ENCODE assay signal across 20 cellular contexts in the genomic region with DNA sequence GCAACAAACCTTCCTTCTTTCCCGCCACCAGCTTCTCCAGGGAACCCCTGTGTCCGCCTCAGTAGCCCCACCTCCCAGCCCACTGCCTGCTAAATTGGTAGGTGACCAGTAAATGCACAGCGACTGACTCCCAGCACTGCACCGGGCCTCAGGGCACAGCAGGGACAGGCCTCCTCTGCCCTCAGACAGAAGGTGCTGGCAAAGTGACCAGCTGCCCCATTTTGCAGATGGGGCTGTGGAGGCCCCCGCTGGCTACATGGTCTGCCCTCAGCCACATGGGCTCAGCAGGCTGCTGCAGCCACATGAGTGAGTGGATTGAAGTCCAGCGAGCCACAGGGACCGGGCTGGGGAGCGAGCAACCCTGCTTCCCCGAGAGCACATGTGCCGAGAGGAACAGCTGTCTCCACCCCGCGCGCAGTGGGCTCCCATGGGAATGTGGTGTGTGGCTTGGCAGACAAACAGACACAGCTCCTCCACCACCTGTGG. TPM values are rescaled to one million over a fixed set of nuclear protein-coding genes. Genes with fewer than 3 reads are reported as not detected.
A peak's percentile ranks its signal among the peaks of the same experiment; 100 is the strongest.
DNase-seq lines count a peak whose midpoint lies in the region; ATAC-seq and TF ChIP-seq lines count a peak whose summit lies in the region.
"Had no signal": no experiment of that assay in that cellular context is flagged by ENCODE, and none has a peak within 500 bp of the region (broad histone marks: within the 10 kb centered on the region; RNA-seq: fewer than 3 reads in every experiment).

No MANE protein-coding gene starts in this region.

- no peak overlapping the region for H2AFZ ChIP-seq in smooth muscle cell (ENCODE audit: low read depth)

- TF ChIP-seq CTCF in GM12865 (IDR thresholded peaks at IDR 0.05; ENCODE audit: insufficient read depth, low read depth, low read length, missing control alignments) (no peak), right atrium auricular region (IDR thresholded peaks at IDR 0.05) (no peak), smooth muscle cell (IDR thresholded peaks at IDR 0.05; ENCODE audit: borderline replicate concordance, insufficient read depth, poor library complexity, severe bottlenecking) (no peak), omental fat pad (IDR thresholded peaks at IDR 0.05) (no peak)

- H3K9me3 ChIP-seq in right atrium auricular region: no peaks in the 10 kb centered on the region
- no peaks in the 10 kb centered on the region for H3K9me3 ChIP-seq in smooth muscle cell (replicated peaks; ENCODE audit: low read depth)
- H3K9me3 ChIP-seq: mucosa of descending colon, pancreas, thoracic aorta had no signal

- no peaks in the 10 kb centered on the region for H3K4me1 Mint-ChIP-seq in stimulated activated effector memory CD8-positive, alpha-beta T cell treated with anti-CD3 and anti-CD28 coated beads, Interleukin-12 subunit alpha, Interleukin-12 subunit beta, amount 100 ng/mL, for 72 hours
- H3K4me1 Mint-ChIP-seq: activated naive CD4-positive, alpha-beta T cell treated with anti-CD3 and anti-CD28 coated beads, Interleukin-2, amount 10 ng/mL, durations not matched to agents 7 days and 5 days; CD14-positive monocyte; T-cell had no signal

- no peaks in the 10 kb centered on the region for H3F3A ChIP-seq in smooth muscle cell (ENCODE audit: low read depth)

- H3K79me2 ChIP-seq in smooth muscle cell (ENCODE audit: low read depth): no peaks in the 10 kb centered on the region

- H3K27ac Mint-ChIP-seq in stimulated activated effector memory CD8-positive, alpha-beta T cell treated with anti-CD3 and anti-CD28 coated beads, Interleukin-12 subunit alpha, Interleukin-12 subunit beta, amount 100 ng/mL, for 72 hours: no peak overlapping the region
- H3K27ac Mint-ChIP-seq: activated B cell treated with CpG ODN at 0.5 μM for 24 hours; activated naive CD4-positive, alpha-beta T cell treated with anti-CD3 and anti-CD28 coated beads, Interleukin-2, amount 10 ng/mL, durations not matched to agents 7 days and 5 days; CD14-positive monocyte; T-cell had no signal

- no peak overlapping the region for H3K9ac ChIP-seq in smooth muscle cell (ENCODE audit: low read depth)

- no peaks in the 10 kb centered on the region for H4K20me1 ChIP-seq in smooth muscle cell (ENCODE audit: low read depth)

- peak; percentile 30 for ATAC-seq in stimulated activated effector memory CD8-positive, alpha-beta T cell treated with anti-CD3 and anti-CD28 coated beads, Interleukin-12 subunit alpha, Interleukin-12 subunit beta, amount 100 ng/mL, for 72 hours
- ATAC-seq in omental fat pad (ENCODE audit: low FRiP score): no peak
- ATAC-seq: mucosa of descending colon, T-cell had no signal

- H3K4me3 ChIP-seq in GM12865 (ENCODE audit: low read depth, low read length) (no peak overlapping the region), right atrium auricular region (no peak overlapping the region), smooth muscle cell (no peak overlapping the region)
- H3K4me3 ChIP-seq: mucosa of descending colon, pancreas, thoracic aorta had no signal

- H3K27ac ChIP-seq in right atrium auricular region: peak overlapping the region in 1 of 2 donors; percentile 10
- no peak overlapping the region for H3K27ac ChIP-seq in smooth muscle cell (ENCODE audit: low read depth)
- H3K27ac ChIP-seq: pancreas, thoracic aorta had no signal

- no peaks in the 10 kb centered on the region for H3K27me3 ChIP-seq in right atrium auricular region
- peaks cover 22% of the 10 kb centered on the region for H3K27me3 ChIP-seq in smooth muscle cell (ENCODE audit: low read depth)
- H3K27me3 ChIP-seq: pancreas had no signal

- 96% methylated on average over 13 of the region's 13 CpGs for WGBS in smooth muscle cell (ENCODE audit: low lambda C conversion rate)

- H3K4me1 ChIP-seq in right atrium auricular region (peaks cover 0 to 5% of the 10 kb centered on the region in 2 donors), smooth muscle cell (ENCODE audit: low read depth) (no peaks in the 10 kb centered on the region)
- H3K4me1 ChIP-seq: pancreas had no signal

- peak; percentile 32 for DNase-seq in GM12865 (ENCODE audit: low read depth)
- peak; percentile 3 for DNase-seq in NCI-H524 treated with DMSO at 0.1 percent for 48 hours (lab: John Stamatoyannopoulos, UW)
- DNase-seq in right atrium auricular region (ENCODE audit: low spot score): peak; percentile 59
- DNase-seq in stimulated activated effector memory CD8-positive, alpha-beta T cell treated with anti-CD3 and anti-CD28 coated beads, Interleukin-12 subunit alpha, Interleukin-12 subunit beta, amount 100 ng/mL, for 72 hours (ENCODE audit: low spot score in 2 of 2): peak in 1 of 2 donors; percentile 45
- no peak for DNase-seq in smooth muscle cell (lab: John Stamatoyannopoulos, UW; ENCODE audit: unreplicated experiment)
- DNase-seq in activated effector memory CD4-positive, alpha-beta T cell treated with Interleukin-2 at 50 U/mL for 16 hours: no peak
- DNase-seq in omental fat pad (ENCODE audit: low spot score): no peak
- DNase-seq in central memory CD4-positive, alpha-beta T cell: no peak
- DNase-seq: activated B cell treated with CpG ODN at 0.5 μM for 24 hours; activated naive CD4-positive, alpha-beta T cell treated with anti-CD3 and anti-CD28 coated beads, Interleukin-2, amount 10 ng/mL, durations not matched to agents 7 days and 5 days; cortex of kidney; DMS79 treated with DMSO at 0.1 percent for 48 hours; KBM-7; NCI-H446 treated with DMSO at 0.1 percent for 48 hours; pancreas; T-cell had no signal

- H3K36me3 ChIP-seq in right atrium auricular region (no peaks in the 10 kb centered on the region), smooth muscle cell (ENCODE audit: low read depth) (no peaks in the 10 kb centered on the region)
- H3K36me3 ChIP-seq: pancreas, thoracic aorta had no signal

- no peaks in the 10 kb centered on the region for H3K36me3 Mint-ChIP-seq in stimulated activated effector memory CD8-positive, alpha-beta T cell treated with anti-CD3 and anti-CD28 coated beads, Interleukin-12 subunit alpha, Interleukin-12 subunit beta, amount 100 ng/mL, for 72 hours
- H3K36me3 Mint-ChIP-seq: activated naive CD4-positive, alpha-beta T cell treated with anti-CD3 and anti-CD28 coated beads, Interleukin-2, amount 10 ng/mL, durations not matched to agents 7 days and 5 days; CD14-positive monocyte; T-cell had no signal

- no peak overlapping the region for H3K4me2 ChIP-seq in smooth muscle cell

- H3K9me3 Mint-ChIP-seq in stimulated activated effector memory CD8-positive, alpha-beta T cell treated with anti-CD3 and anti-CD28 coated beads, Interleukin-12 subunit alpha, Interleukin-12 subunit beta, amount 100 ng/mL, for 72 hours: no peaks in the 10 kb centered on the region
- H3K9me3 Mint-ChIP-seq: activated B cell treated with CpG ODN at 0.5 μM for 24 hours; activated naive CD4-positive, alpha-beta T cell treated with anti-CD3 and anti-CD28 coated beads, Interleukin-2, amount 10 ng/mL, durations not matched to agents 7 days and 5 days; T-cell had no signal

- no peak overlapping the region for H3K4me3 Mint-ChIP-seq in stimulated activated effector memory CD8-positive, alpha-beta T cell treated with anti-CD3 and anti-CD28 coated beads, Interleukin-12 subunit alpha, Interleukin-12 subunit beta, amount 100 ng/mL, for 72 hours
- H3K4me3 Mint-ChIP-seq: activated B cell treated with CpG ODN at 0.5 μM for 24 hours; activated naive CD4-positive, alpha-beta T cell treated with anti-CD3 and anti-CD28 coated beads, Interleukin-2, amount 10 ng/mL, durations not matched to agents 7 days and 5 days; CD14-positive monocyte; T-cell had no signal

RNA-seq across cellular contexts. Expression of a gene that starts 7.8 kb away (rescaled TPM):
- total RNA-seq in right atrium auricular region: 1 to 10 TPM in 1 of 2 donors, under 1 TPM in 1; 0.82 to 1.1 TPM
- total RNA-seq in smooth muscle cell: not detected in 2 replicates
- 0.21 and 0.22 TPM in 2 replicates for polyA plus RNA-seq in smooth muscle cell
- total RNA-seq in omental fat pad: not detected
- total RNA-seq: activated B cell treated with CpG ODN at 0.5 μM for 24 hours, kidney epithelial cell, pancreas, thoracic aorta had no signal
- polyA plus RNA-seq: CD14-positive monocyte had no signal

RNA-seq across cellular contexts. Expression of a gene that starts 27.6 kb away (rescaled TPM):
- total RNA-seq in right atrium auricular region (10 to 100 TPM; 19.6 to 22.1 TPM), smooth muscle cell (9.8 and 25.2 TPM in 2 replicates), omental fat pad (10 to 100 TPM; 22.2 to 31.6 (median 27.8) TPM)
- polyA plus RNA-seq in smooth muscle cell: 10.7 and 11.4 TPM in 2 replicates

Comparison
In these comparisons a context has a peak if more than half of its experiments do, and no peak if none do; other contexts are left out.
1. DNase-seq: peak in GM12865 (single experiment), NCI-H524 treated with DMSO at 0.1 percent for 48 hours (single experiment) and right atrium auricular region (single experiment); none in smooth muscle cell (single experiment), activated effector memory CD4-positive, alpha-beta T cell treated with Interleukin-2 at 50 U/mL for 16 hours (single experiment), omental fat pad (single experiment) and central memory CD4-positive, alpha-beta T cell (single experiment).